ENCODE assay signal across 12 cellular contexts in genomic region chr10:62869958-62870357, GRCh38.
"Had no signal": no experiment of that assay in that cellular context is flagged by ENCODE, and none has a peak within 500 bp of the region (broad histone marks: within the 10 kb centered on the region; RNA-seq: fewer than 3 reads in every experiment).

No MANE protein-coding gene starts in this region.

- H3K27me3 Mint-ChIP-seq: activated naive CD4-positive, alpha-beta T cell treated with anti-CD3 and anti-CD28 coated beads, Interleukin-2, amount 10 ng/mL, durations not matched to agents 7 days and 5 days had no signal

- H3K36me3 Mint-ChIP-seq: activated naive CD4-positive, alpha-beta T cell treated with anti-CD3 and anti-CD28 coated beads, Interleukin-2, amount 10 ng/mL, durations not matched to agents 7 days and 5 days had no signal

- H3K9me3 Mint-ChIP-seq: activated naive CD4-positive, alpha-beta T cell treated with anti-CD3 and anti-CD28 coated beads, Interleukin-2, amount 10 ng/mL, durations not matched to agents 7 days and 5 days had no signal

- DNase-seq: activated CD4-positive, alpha-beta T cell treated with anti-CD3 and anti-CD28 coated beads for 48 hours; activated CD8-positive, alpha-beta memory T cell treated with anti-CD3 and anti-CD28 coated beads, Interleukin-2, amount 50 U/mL, for 4 hours; activated naive CD4-positive, alpha-beta T cell treated with anti-CD3 and anti-CD28 coated beads, Interleukin-2, amount 10 ng/mL, durations not matched to agents 7 days and 5 days; adrenal gland; dermis blood vessel endothelial cell; lower lobe of right lung; stimulated activated CD8-positive, alpha-beta memory T cell treated with anti-CD3 and anti-CD28 coated beads, Interleukin-4, amount 100 ng/mL, for 48 hours; stimulated activated naive CD4-positive, alpha-beta T cell treated with Interleukin-2 at 50 U/mL for 16 hours; SW 1271; transverse colon; uterus had no signal

- ATAC-seq: lower lobe of right lung, sciatic nerve had no signal

- H3K27ac Mint-ChIP-seq: activated naive CD4-positive, alpha-beta T cell treated with anti-CD3 and anti-CD28 coated beads, Interleukin-2, amount 10 ng/mL, durations not matched to agents 7 days and 5 days had no signal

- H3K4me3 Mint-ChIP-seq: activated naive CD4-positive, alpha-beta T cell treated with anti-CD3 and anti-CD28 coated beads, Interleukin-2, amount 10 ng/mL, durations not matched to agents 7 days and 5 days had no signal

- H3K4me1 Mint-ChIP-seq: activated naive CD4-positive, alpha-beta T cell treated with anti-CD3 and anti-CD28 coated beads, Interleukin-2, amount 10 ng/mL, durations not matched to agents 7 days and 5 days had no signal
